In genomic region chr14:101239065-101239464, GRCh38 we compare ENCODE assay signal across 19 cellular contexts.
"Had no signal": no experiment of that assay in that cellular context is flagged by ENCODE, and none has a peak within 500 bp of the region (broad histone marks: within the 10 kb centered on the region; RNA-seq: fewer than 3 reads in every experiment).

No MANE protein-coding gene starts in this region.

- H3K4me2 ChIP-seq: smooth muscle cell had no signal

- ATAC-seq: gastrocnemius medialis, heart right ventricle, lower lobe of right lung had no signal

- H3K4me3 ChIP-seq: dorsolateral prefrontal cortex, esophagus muscularis mucosa, gastrocnemius medialis, heart right ventricle, left ventricle myocardium inferior, lower lobe of right lung, right atrium auricular region, smooth muscle cell had no signal

- H3K27ac ChIP-seq: dorsolateral prefrontal cortex, epithelial cell of prostate, esophagus muscularis mucosa, gastrocnemius medialis, heart right ventricle, left ventricle myocardium inferior, lower lobe of right lung, right atrium auricular region had no signal

- H3K4me3 Mint-ChIP-seq: memory B cell, naive B cell, neural crest cell had no signal

- H3K36me3 Mint-ChIP-seq: memory B cell had no signal

- H3K4me1 ChIP-seq: esophagus muscularis mucosa, gastrocnemius medialis, heart right ventricle, left ventricle myocardium inferior, lower lobe of right lung, right atrium auricular region had no signal

- DNase-seq: cortex of kidney; effector memory CD4-positive, alpha-beta T cell; gastrocnemius medialis; heart right ventricle; hypothalamus; left ventricle myocardium inferior; lower lobe of right lung; naive B cell; stimulated activated CD4-positive, alpha-beta T cell treated with anti-CD3 and anti-CD28 coated beads, Interleukin-2, amount 100 ng/mL, for 48 hours; stimulated activated naive CD4-positive, alpha-beta T cell treated with Interleukin-2 at 50 U/mL for 16 hours; trophoblast cell had no signal

- FAIRE-seq: islet of Langerhans had no signal

- H3K9me3 ChIP-seq: esophagus muscularis mucosa, gastrocnemius medialis, lower lobe of right lung, right atrium auricular region had no signal

- H3K27ac Mint-ChIP-seq: memory B cell, naive B cell had no signal

- H3K27me3 ChIP-seq: gastrocnemius medialis, right atrium auricular region had no signal

- H3K36me3 ChIP-seq: esophagus muscularis mucosa, gastrocnemius medialis, heart right ventricle, left ventricle myocardium inferior, lower lobe of right lung, right atrium auricular region had no signal

- H3K4me1 Mint-ChIP-seq: memory B cell had no signal
